Comparison of ENCODE assay signal across 1 cellular context in the genomic region with DNA sequence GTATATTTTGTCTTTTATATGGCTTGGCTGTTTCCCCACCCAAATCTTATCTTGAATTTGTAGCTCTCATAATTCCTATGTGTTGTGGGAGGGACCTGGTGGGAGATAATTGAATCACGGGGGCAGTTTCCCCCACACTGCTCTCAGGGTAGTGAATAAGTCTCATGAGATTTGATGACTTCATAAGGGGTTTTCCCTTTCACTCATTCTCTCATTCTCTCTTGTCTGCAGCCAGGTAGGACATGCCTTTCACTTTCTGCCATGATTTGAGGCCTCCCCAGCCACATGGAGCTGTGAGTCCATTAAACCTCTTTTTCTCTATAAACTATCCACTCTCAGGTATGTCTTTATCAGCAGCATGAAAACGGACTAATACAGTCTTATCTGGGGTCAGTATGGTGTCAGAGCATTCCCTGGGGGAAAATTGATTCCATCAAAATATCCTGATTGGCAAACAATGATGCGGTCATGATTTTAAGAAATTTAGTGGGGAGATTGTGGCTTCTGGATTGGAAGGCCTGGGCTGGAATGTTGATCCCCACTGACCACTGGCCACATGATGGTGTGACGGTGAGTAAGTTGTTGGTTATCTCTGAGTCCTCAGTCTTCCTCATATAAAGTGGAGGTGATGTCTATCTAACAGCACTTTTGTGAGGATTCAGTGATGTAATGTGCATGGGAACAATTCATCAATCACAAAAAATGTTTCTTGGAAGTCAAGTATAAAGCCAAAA.
TF ChIP-seq lines count a peak whose summit lies in the region.

No MANE protein-coding gene starts in this region.

TF ChIP-seq in GM12878, 131 proteins besides CTCF, POLR2A, EP300 and RAD21 (continued from another document):
- TF ChIP-seq, protein P1, sequence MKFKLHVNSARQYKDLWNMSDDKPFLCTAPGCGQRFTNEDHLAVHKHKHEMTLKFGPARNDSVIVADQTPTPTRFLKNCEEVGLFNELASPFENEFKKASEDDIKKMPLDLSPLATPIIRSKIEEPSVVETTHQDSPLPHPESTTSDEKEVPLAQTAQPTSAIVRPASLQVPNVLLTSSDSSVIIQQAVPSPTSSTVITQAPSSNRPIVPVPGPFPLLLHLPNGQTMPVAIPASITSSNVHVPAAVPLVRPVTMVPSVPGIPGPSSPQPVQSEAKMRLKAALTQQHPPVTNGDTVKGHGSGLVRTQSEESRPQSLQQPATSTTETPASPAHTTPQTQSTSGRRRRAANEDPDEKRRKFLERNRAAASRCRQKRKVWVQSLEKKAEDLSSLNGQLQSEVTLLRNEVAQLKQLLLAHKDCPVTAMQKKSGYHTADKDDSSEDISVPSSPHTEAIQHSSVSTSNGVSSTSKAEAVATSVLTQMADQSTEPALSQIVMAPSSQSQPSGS (IDR thresholded peaks at IDR 0.05; ENCODE audit: low read length): peak; percentile 87
- TF ChIP-seq ZNF274 (IDR thresholded peaks at IDR 0.05; ENCODE audit: insufficient read depth, insufficient read length): no peak
- TF ChIP-seq TCF3 (IDR thresholded peaks at IDR 0.05; ENCODE audit: borderline replicate concordance, insufficient read depth, low read depth, low read length): no peak
- no peak for TF ChIP-seq NR2C2 (IDR thresholded peaks at IDR 0.05; ENCODE audit: borderline replicate concordance, control insufficient read depth, insufficient read length, low read depth)
- no peak for TF ChIP-seq PAX5 (IDR thresholded peaks at IDR 0.05; ENCODE audit: borderline replicate concordance, low read depth, low read length)
- no peak for TF ChIP-seq STAT1 (conservative IDR thresholded peaks at IDR 0.05)
- no peak for TF ChIP-seq MTA3 (IDR thresholded peaks at IDR 0.05; ENCODE audit: borderline replicate concordance, low read length)
- TF ChIP-seq RELA (IDR thresholded peaks at IDR 0.05; ENCODE audit: borderline replicate concordance, partially characterized antibody): no peak
- TF ChIP-seq PML (IDR thresholded peaks at IDR 0.05; ENCODE audit: low read length): no peak
- TF ChIP-seq SUZ12 (IDR thresholded peaks at IDR 0.05; ENCODE audit: unreplicated experiment): no peak
- TF ChIP-seq, protein P2, sequence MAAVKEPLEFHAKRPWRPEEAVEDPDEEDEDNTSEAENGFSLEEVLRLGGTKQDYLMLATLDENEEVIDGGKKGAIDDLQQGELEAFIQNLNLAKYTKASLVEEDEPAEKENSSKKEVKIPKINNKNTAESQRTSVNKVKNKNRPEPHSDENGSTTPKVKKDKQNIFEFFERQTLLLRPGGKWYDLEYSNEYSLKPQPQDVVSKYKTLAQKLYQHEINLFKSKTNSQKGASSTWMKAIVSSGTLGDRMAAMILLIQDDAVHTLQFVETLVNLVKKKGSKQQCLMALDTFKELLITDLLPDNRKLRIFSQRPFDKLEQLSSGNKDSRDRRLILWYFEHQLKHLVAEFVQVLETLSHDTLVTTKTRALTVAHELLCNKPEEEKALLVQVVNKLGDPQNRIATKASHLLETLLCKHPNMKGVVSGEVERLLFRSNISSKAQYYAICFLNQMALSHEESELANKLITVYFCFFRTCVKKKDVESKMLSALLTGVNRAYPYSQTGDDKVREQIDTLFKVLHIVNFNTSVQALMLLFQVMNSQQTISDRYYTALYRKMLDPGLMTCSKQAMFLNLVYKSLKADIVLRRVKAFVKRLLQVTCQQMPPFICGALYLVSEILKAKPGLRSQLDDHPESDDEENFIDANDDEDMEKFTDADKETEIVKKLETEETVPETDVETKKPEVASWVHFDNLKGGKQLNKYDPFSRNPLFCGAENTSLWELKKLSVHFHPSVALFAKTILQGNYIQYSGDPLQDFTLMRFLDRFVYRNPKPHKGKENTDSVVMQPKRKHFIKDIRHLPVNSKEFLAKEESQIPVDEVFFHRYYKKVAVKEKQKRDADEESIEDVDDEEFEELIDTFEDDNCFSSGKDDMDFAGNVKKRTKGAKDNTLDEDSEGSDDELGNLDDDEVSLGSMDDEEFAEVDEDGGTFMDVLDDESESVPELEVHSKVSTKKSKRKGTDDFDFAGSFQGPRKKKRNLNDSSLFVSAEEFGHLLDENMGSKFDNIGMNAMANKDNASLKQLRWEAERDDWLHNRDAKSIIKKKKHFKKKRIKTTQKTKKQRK (IDR thresholded peaks at IDR 0.05; ENCODE audit: low read depth, low read length): no peak
- TF ChIP-seq MYB (IDR thresholded peaks at IDR 0.05; ENCODE audit: borderline replicate concordance, low read depth, low read length): no peak
- TF ChIP-seq BCL11A (IDR thresholded peaks at IDR 0.05; ENCODE audit: low read depth, low read length): peak; percentile 52; the same call in 1 of the 2 replicates
- TF ChIP-seq EZH2 (IDR thresholded peaks at IDR 0.05; ENCODE audit: borderline replicate concordance, control insufficient read depth, low read depth, low read length): no peak
- no peak for TF ChIP-seq SPI1 (IDR thresholded peaks at IDR 0.05; ENCODE audit: borderline replicate concordance, insufficient read depth, low read depth, low read length)
- TF ChIP-seq SREBF2 (IDR thresholded peaks at IDR 0.05; ENCODE audit: low read length): no peak
- TF ChIP-seq YBX1 (IDR thresholded peaks at IDR 0.05): no peak
- TF ChIP-seq ETV6 (conservative IDR thresholded peaks at IDR 0.05 in 1 of 2, IDR thresholded peaks at IDR 0.05 in 1 of 2; ENCODE audit: borderline replicate concordance in 1 of 2, low read depth in 1 of 2): no peak
- peak; percentile 68 for TF ChIP-seq RAD51 (IDR thresholded peaks at IDR 0.05)
- TF ChIP-seq BRCA1 (IDR thresholded peaks at IDR 0.05; ENCODE audit: low read depth, low read length): no peak
- TF ChIP-seq, protein P3, sequence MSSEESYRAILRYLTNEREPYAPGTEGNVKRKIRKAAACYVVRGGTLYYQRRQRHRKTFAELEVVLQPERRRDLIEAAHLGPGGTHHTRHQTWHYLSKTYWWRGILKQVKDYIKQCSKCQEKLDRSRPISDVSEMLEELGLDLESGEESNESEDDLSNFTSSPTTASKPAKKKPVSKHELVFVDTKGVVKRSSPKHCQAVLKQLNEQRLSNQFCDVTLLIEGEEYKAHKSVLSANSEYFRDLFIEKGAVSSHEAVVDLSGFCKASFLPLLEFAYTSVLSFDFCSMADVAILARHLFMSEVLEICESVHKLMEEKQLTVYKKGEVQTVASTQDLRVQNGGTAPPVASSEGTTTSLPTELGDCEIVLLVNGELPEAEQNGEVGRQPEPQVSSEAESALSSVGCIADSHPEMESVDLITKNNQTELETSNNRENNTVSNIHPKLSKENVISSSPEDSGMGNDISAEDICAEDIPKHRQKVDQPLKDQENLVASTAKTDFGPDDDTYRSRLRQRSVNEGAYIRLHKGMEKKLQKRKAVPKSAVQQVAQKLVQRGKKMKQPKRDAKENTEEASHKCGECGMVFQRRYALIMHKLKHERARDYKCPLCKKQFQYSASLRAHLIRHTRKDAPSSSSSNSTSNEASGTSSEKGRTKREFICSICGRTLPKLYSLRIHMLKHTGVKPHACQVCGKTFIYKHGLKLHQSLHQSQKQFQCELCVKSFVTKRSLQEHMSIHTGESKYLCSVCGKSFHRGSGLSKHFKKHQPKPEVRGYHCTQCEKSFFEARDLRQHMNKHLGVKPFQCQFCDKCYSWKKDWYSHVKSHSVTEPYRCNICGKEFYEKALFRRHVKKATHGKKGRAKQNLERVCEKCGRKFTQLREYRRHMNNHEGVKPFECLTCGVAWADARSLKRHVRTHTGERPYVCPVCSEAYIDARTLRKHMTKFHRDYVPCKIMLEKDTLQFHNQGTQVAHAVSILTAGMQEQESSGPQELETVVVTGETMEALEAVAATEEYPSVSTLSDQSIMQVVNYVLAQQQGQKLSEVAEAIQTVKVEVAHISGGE (CRISPR knock-in tag; IDR thresholded peaks at IDR 0.05): no peak
- peak; percentile 72 for TF ChIP-seq RUNX3 (IDR thresholded peaks at IDR 0.05; ENCODE audit: low read length)
- no peak for TF ChIP-seq POLR2AphosphoS2 (IDR thresholded peaks at IDR 0.05; ENCODE audit: low read depth, low read length)
- TF ChIP-seq, protein P4, sequence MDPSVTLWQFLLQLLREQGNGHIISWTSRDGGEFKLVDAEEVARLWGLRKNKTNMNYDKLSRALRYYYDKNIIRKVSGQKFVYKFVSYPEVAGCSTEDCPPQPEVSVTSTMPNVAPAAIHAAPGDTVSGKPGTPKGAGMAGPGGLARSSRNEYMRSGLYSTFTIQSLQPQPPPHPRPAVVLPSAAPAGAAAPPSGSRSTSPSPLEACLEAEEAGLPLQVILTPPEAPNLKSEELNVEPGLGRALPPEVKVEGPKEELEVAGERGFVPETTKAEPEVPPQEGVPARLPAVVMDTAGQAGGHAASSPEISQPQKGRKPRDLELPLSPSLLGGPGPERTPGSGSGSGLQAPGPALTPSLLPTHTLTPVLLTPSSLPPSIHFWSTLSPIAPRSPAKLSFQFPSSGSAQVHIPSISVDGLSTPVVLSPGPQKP (IDR thresholded peaks at IDR 0.05; ENCODE audit: low read depth, low read length): no peak
- TF ChIP-seq FOS (IDR thresholded peaks at IDR 0.05; ENCODE audit: borderline replicate concordance, extremely low read depth, insufficient read length): no peak
